Comparison of ENCODE assay signal across 6 cellular contexts in genomic region chr11:49231720-49232119, GRCh38. TPM values are rescaled to one million over a fixed set of nuclear protein-coding genes. Genes with fewer than 3 reads are reported as not detected.
"Had no signal": no experiment of that assay in that cellular context is flagged by ENCODE, and none has a peak within 500 bp of the region (broad histone marks: within the 10 kb centered on the region; RNA-seq: fewer than 3 reads in every experiment).

No MANE protein-coding gene starts in this region.

RNA-seq across cellular contexts. Expression of gene FOLH1, which starts 23.3 kb away (rescaled TPM):
- total RNA-seq: chondrocyte; fibroblast of villous mesenchyme; gastrocnemius medialis; myocyte; naive thymus-derived CD8-positive, alpha-beta T cell had no signal
- polyA plus RNA-seq: mammary epithelial cell; naive thymus-derived CD8-positive, alpha-beta T cell had no signal
